ENCODE assay signal across 26 cellular contexts in genomic region chr6:5277589-5277988, GRCh38.
"Had no signal": no experiment of that assay in that cellular context is flagged by ENCODE, and none has a peak within 500 bp of the region (broad histone marks: within the 10 kb centered on the region; RNA-seq: fewer than 3 reads in every experiment).

No MANE protein-coding gene starts in this region.

- H3K36me3 ChIP-seq: brain microvascular endothelial cell, cardiac muscle cell had no signal

- H3K27ac Mint-ChIP-seq: activated naive CD8-positive, alpha-beta T cell; T-helper 17 cell; WTC11 had no signal

- H3K4me3 ChIP-seq: cardiac muscle cell had no signal

- H3K4me3 Mint-ChIP-seq: activated CD4-positive, alpha-beta T cell treated with anti-CD3 and anti-CD28 coated beads, Interleukin-2, amount 10 ng/mL, durations not matched to agents 24 days and 14 days; activated naive CD4-positive, alpha-beta T cell treated with anti-CD3 and anti-CD28 coated beads for 36 hours; activated naive CD8-positive, alpha-beta T cell; T-helper 17 cell; WTC11 had no signal

- H3K27me3 ChIP-seq: brain microvascular endothelial cell, cardiac muscle cell had no signal

- H3K27me3 Mint-ChIP-seq: activated CD4-positive, alpha-beta T cell treated with anti-CD3 and anti-CD28 coated beads, Interleukin-2, amount 10 ng/mL, durations not matched to agents 24 days and 14 days; activated naive CD8-positive, alpha-beta T cell; activated T-helper 17 cell treated with anti-CD3 and anti-CD28 coated beads, Interleukin-2, amount 50 U/mL, for 72 hours; T-helper 17 cell had no signal

- H3K27ac ChIP-seq: brain microvascular endothelial cell, cardiac muscle cell had no signal

- H3K9me3 Mint-ChIP-seq: activated CD4-positive, alpha-beta T cell treated with anti-CD3 and anti-CD28 coated beads, Interleukin-2, amount 10 ng/mL, durations not matched to agents 24 days and 14 days; activated naive CD4-positive, alpha-beta T cell treated with anti-CD3 and anti-CD28 coated beads for 36 hours; activated T-helper 17 cell treated with anti-CD3 and anti-CD28 coated beads, Interleukin-2, amount 50 U/mL, for 72 hours; WTC11 had no signal

- DNase-seq: activated CD4-positive, alpha-beta T cell treated with anti-CD3 and anti-CD28 coated beads for 1 hour; activated CD4-positive, alpha-beta T cell treated with anti-CD3 and anti-CD28 coated beads, Interleukin-2, amount 10 ng/mL, durations not matched to agents 24 days and 14 days; activated CD4-positive, alpha-beta T cell treated with anti-CD3 and anti-CD28 coated beads, Interleukin-2, amount 50 U/mL, for 48 hours; activated gamma-delta T cell; activated naive CD4-positive, alpha-beta T cell treated with anti-CD3 and anti-CD28 coated beads for 36 hours; activated T-cell treated with anti-CD3 and anti-CD28 coated beads for 4 hours; activated T-cell treated with anti-CD3 and anti-CD28 coated beads, Interleukin-2, amount 50 U/mL, for 48 hours; brain microvascular endothelial cell; KG1; NCI-H1092; NCI-H1417; NCI-H2029; NCI-H2107; NCI-H2171 treated with DMSO at 0.1 percent for 48 hours; NCI-H345; NCI-H510A; NCI-H69; NK-92 treated with Interleukin-12 subunit alpha and Interleukin-12 subunit beta, amount 100 ng/mL, for 24 hours; PC-3; SHP77 treated with DMSO at 0.1 percent for 48 hours; T-helper 17 cell; T-helper 9 cell had no signal

- ATAC-seq: activated T-helper 17 cell treated with anti-CD3 and anti-CD28 coated beads, Interleukin-2, amount 50 U/mL, for 72 hours; PC-3; T-helper 17 cell had no signal

- H3K36me3 Mint-ChIP-seq: WTC11 had no signal
